In genomic region chr5:90555666-90556065, GRCh38 we compare ENCODE assay signal across 1 cellular context.
TF ChIP-seq lines count a peak whose summit lies in the region.

No MANE protein-coding gene starts in this region.

TF ChIP-seq in K562, 482 proteins besides CTCF, POLR2A, EP300 and RAD21:
- TF ChIP-seq SMARCE1 (IDR thresholded peaks at IDR 0.05) (0 out of 2 replicates have a peak, but pooled peaks have one; percentile 18), TAL1 (IDR thresholded peaks at IDR 0.05) (peak; percentile 32; the same call in 1 of the 2 replicates), MCM5 (IDR thresholded peaks at IDR 0.05; ENCODE audit: low read depth) (no peak), CBFA2T3 (IDR thresholded peaks at IDR 0.05) (peak; percentile 58), SOX6 (IDR thresholded peaks at IDR 0.05) (peak; percentile 48; the same call in 1 of the 2 replicates), MITF (IDR thresholded peaks at IDR 0.05) (no peak), MTA2 (IDR thresholded peaks at IDR 0.05; ENCODE audit: low read depth) (0 out of 2 replicates have a peak, but pooled peaks have one; percentile 21), CBFA2T2 (conservative IDR thresholded peaks at IDR 0.05) (peak; percentile 37), ARID1B (IDR thresholded peaks at IDR 0.05) (peak; percentile 47; the same call in 1 of the 2 replicates), CEBPB (tag; IDR thresholded peaks at IDR 0.05) (0 out of 2 replicates have a peak, but pooled peaks have one; percentile 26), USF1 (CRISPR knock-in tag; IDR thresholded peaks at IDR 0.05) (no peak)
